Comparison of ENCODE assay signal across 2 cellular contexts in the genomic region with DNA sequence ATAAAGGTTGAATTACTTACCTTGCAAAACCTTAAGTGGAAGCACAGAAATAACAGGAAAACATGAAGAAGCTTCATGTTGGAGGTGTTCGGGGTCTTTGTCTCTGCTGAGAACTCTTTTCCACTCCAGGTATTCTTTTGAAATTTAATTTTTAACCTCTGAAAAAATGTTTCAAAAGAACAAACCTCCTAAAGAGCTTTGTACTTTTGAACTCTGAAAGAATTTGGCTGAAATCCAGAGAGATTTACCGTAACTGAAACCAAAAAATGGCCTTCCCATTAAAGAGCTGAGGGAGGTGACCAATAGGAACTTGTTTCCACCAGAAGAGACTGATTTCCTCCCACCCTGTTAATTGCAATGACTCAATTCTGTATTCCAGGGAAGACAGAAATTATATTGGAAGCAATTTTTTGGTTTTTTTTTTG.
TF ChIP-seq lines count a peak whose summit lies in the region.

A gene (minus strand): TSS at position 105 of the 425 bp plus-strand sequence. CDS start 28 bp downstream, at position 77.

TF ChIP-seq in HCT116, 20 proteins besides CTCF, POLR2A, EP300 and RAD21 (continued from another document):
- TF ChIP-seq, protein P1, sequence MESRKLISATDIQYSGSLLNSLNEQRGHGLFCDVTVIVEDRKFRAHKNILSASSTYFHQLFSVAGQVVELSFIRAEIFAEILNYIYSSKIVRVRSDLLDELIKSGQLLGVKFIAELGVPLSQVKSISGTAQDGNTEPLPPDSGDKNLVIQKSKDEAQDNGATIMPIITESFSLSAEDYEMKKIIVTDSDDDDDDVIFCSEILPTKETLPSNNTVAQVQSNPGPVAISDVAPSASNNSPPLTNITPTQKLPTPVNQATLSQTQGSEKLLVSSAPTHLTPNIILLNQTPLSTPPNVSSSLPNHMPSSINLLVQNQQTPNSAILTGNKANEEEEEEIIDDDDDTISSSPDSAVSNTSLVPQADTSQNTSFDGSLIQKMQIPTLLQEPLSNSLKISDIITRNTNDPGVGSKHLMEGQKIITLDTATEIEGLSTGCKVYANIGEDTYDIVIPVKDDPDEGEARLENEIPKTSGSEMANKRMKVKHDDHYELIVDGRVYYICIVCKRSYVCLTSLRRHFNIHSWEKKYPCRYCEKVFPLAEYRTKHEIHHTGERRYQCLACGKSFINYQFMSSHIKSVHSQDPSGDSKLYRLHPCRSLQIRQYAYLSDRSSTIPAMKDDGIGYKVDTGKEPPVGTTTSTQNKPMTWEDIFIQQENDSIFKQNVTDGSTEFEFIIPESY (IDR thresholded peaks at IDR 0.05; ENCODE audit: extremely low read depth, insufficient replicate concordance, low read length), result no peak
- no peak for TF ChIP-seq SRF (IDR thresholded peaks at IDR 0.05; ENCODE audit: low read depth)
- TF ChIP-seq YY1 (IDR thresholded peaks at IDR 0.05; ENCODE audit: extremely low read depth, insufficient replicate concordance, low read depth, low read length), result no peak
- no peak for TF ChIP-seq CBX3 (IDR thresholded peaks at IDR 0.05; ENCODE audit: low read depth)
- TF ChIP-seq ZNF274 (IDR thresholded peaks at IDR 0.05; ENCODE audit: low read depth, low read length), result no peak
- no peak for TF ChIP-seq SP1 (IDR thresholded peaks at IDR 0.05; ENCODE audit: low read depth)
- TF ChIP-seq FOSL1 (IDR thresholded peaks at IDR 0.05; ENCODE audit: low read depth), result no peak
- no peak for TF ChIP-seq TCF7L2 (IDR thresholded peaks at IDR 0.05; ENCODE audit: borderline replicate concordance, extremely low read depth, insufficient read depth, insufficient read length)
- TF ChIP-seq CEBPB (IDR thresholded peaks at IDR 0.05; ENCODE audit: low read depth), result no peak
- no peak for TF ChIP-seq EGR1 (IDR thresholded peaks at IDR 0.05; ENCODE audit: low read depth)
- no peak for TF ChIP-seq JUND (IDR thresholded peaks at IDR 0.05)
- TF ChIP-seq, protein P2, sequence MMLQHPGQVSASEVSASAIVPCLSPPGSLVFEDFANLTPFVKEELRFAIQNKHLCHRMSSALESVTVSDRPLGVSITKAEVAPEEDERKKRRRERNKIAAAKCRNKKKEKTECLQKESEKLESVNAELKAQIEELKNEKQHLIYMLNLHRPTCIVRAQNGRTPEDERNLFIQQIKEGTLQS (IDR thresholded peaks at IDR 0.05), result no peak

TF ChIP-seq in K562, 482 proteins besides CTCF, POLR2A, EP300 and RAD21 (continued from another document):
- no peak for TF ChIP-seq POLR3G (IDR thresholded peaks at IDR 0.05; ENCODE audit: extremely low read depth, insufficient read length, insufficient replicate concordance)
